27 cellular contexts compared by ENCODE assay signal in the genomic region with DNA sequence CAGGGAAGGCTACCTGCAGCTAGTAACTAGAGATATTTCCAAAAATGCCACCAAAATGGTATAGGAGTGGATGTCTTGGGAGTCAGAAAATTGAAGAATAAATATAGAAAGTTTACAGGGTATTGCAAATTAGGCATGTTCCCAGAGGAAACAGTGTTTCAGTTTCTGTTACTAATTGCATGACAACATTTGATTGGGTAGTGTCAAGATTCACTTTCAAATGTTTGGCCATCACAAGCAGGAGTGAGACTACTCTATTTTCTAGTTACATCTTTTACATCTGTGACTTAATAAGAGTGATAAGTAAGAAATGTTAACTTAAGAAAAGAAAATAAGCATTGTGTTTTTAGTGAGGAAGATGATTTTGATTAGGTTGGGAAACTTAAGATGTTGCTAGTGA. TPM values are rescaled to one million over a fixed set of nuclear protein-coding genes. Genes with fewer than 3 reads are reported as not detected.
DNase-seq lines count a peak whose midpoint lies in the region; ATAC-seq and TF ChIP-seq lines count a peak whose summit lies in the region.
"Had no signal": no experiment of that assay in that cellular context is flagged by ENCODE, and none has a peak within 500 bp of the region (broad histone marks: within the 10 kb centered on the region; RNA-seq: fewer than 3 reads in every experiment).

No MANE protein-coding gene starts in this region.

- H3K9me3 Mint-ChIP-seq in activated CD4-positive, alpha-beta T cell treated with anti-CD3 and anti-CD28 coated beads for 36 hours (ENCODE audit: low read depth) = no peaks in the 10 kb centered on the region

- no peak overlapping the region for H3K4me3 Mint-ChIP-seq in activated CD4-positive, alpha-beta T cell treated with anti-CD3 and anti-CD28 coated beads for 36 hours

- POLR2A ChIA-PET in activated CD4-positive, alpha-beta T cell treated with anti-CD3 and anti-CD28 coated beads for 36 hours (lab: Charles Lee) = no interaction called here

- H3F3A ChIP-seq in MM.1S (ENCODE audit: insufficient read depth, low read length) = no peaks in the 10 kb centered on the region

- no peaks in the 10 kb centered on the region for H3K9me3 ChIP-seq in MM.1S (replicated peaks; ENCODE audit: insufficient read depth, low read length)
- H3K9me3 ChIP-seq: HAP-1, MG63 had no signal

- peak; percentile 16 for DNase-seq in MM.1S
- no peak for DNase-seq in GF-D8 (lab: John Stamatoyannopoulos, UW)
- no peak for DNase-seq in NCI-H524 treated with DMSO at 0.1 percent for 48 hours (lab: John Stamatoyannopoulos, UW)
- no peak for DNase-seq in activated CD4-positive, alpha-beta T cell treated with anti-CD3 and anti-CD28 coated beads for 36 hours
- DNase-seq: DMS53; EL; GM23248; MG63; NCI-H1048; NCI-H1436; NCI-H187 treated with DMSO at 0.1 percent for 48 hours; NCI-H2107; NCI-H446 treated with DMSO at 0.1 percent for 48 hours; NK-92 treated with Interleukin-12 subunit alpha and Interleukin-12 subunit beta, amount 100 ng/mL, for 24 hours had no signal

- no peak overlapping the region for H3K27ac Mint-ChIP-seq in activated CD4-positive, alpha-beta T cell treated with anti-CD3 and anti-CD28 coated beads for 36 hours

- H3K36me3 Mint-ChIP-seq in activated CD4-positive, alpha-beta T cell treated with anti-CD3 and anti-CD28 coated beads for 36 hours (ENCODE audit: low read depth) = no peaks in the 10 kb centered on the region

- no peaks in the 10 kb centered on the region for H3K27me3 Mint-ChIP-seq in activated CD4-positive, alpha-beta T cell treated with anti-CD3 and anti-CD28 coated beads for 36 hours

- CTCF ChIA-PET in activated CD4-positive, alpha-beta T cell treated with anti-CD3 and anti-CD28 coated beads for 36 hours (lab: Charles Lee) = no interaction called here

- peak overlapping the region; percentile 32; the same call in 1 of the 2 replicates for H3K4me2 ChIP-seq in MM.1S (ENCODE audit: low read depth, low read length)

- no peak overlapping the region for H3K9ac ChIP-seq in MM.1S (ENCODE audit: low read length)
- H3K9ac ChIP-seq: GM23248 had no signal

- no peaks in the 10 kb centered on the region for H3K4me1 Mint-ChIP-seq in activated CD4-positive, alpha-beta T cell treated with anti-CD3 and anti-CD28 coated beads for 36 hours

- no peaks in the 10 kb centered on the region for H3K9me2 ChIP-seq in MM.1S (replicated peaks; ENCODE audit: insufficient read depth, low read length)

- ATAC-seq in GM18870 (IDR thresholded peaks at IDR 0.05; ENCODE audit: unreplicated experiment) = peak; percentile 53
- peak; percentile 43 for ATAC-seq in GM21619 (IDR thresholded peaks at IDR 0.05; ENCODE audit: unreplicated experiment)
- ATAC-seq in HG02981 (IDR thresholded peaks at IDR 0.05; ENCODE audit: unreplicated experiment) = peak; percentile 43
- ATAC-seq in HG03196 (IDR thresholded peaks at IDR 0.05; ENCODE audit: unreplicated experiment) = no peak
- ATAC-seq in activated CD4-positive, alpha-beta T cell treated with anti-CD3 and anti-CD28 coated beads for 36 hours = no peak
- ATAC-seq: HepG2, K562, Panc1, SK-N-SH treated with all-trans-retinoic acid at 6 μM for 48 hours had no signal

- H3K27me3 ChIP-seq in MM.1S (replicated peaks; ENCODE audit: insufficient read depth, low read length) = no peaks in the 10 kb centered on the region
- H3K27me3 ChIP-seq: MG63 had no signal

- no peaks in the 10 kb centered on the region for H3K36me3 ChIP-seq in MM.1S (replicated peaks; ENCODE audit: insufficient read depth, low read length)
- H3K36me3 ChIP-seq: HAP-1, MG63 had no signal

- H3K4me1 ChIP-seq in MM.1S (ENCODE audit: low read length) = peaks cover 9% of the 10 kb centered on the region; the same call in 1 of the 2 replicates
- H3K4me1 ChIP-seq: HAP-1 had no signal

- H3K4me3 ChIP-seq in MM.1S (ENCODE audit: low read length) = no peak overlapping the region
- H3K4me3 ChIP-seq: GM23248, HAP-1, K562, MG63 had no signal

- intact Hi-C loops in activated CD4-positive, alpha-beta T cell treated with anti-CD3 and anti-CD28 coated beads for 36 hours (cut with DNase I, micrococcal nuclease) = no loop called here

- H3K79me2 ChIP-seq in MM.1S (ENCODE audit: low read length) = no peaks in the 10 kb centered on the region

- no peak overlapping the region for H3K27ac ChIP-seq in MM.1S (ENCODE audit: low read length)
- H3K27ac ChIP-seq: GM23248, HL-60 had no signal

- no peak overlapping the region for H2AFZ ChIP-seq in MM.1S (ENCODE audit: low read length)
- H2AFZ ChIP-seq: GM23248 had no signal

- TF ChIP-seq CTCF in MM.1S (IDR thresholded peaks at IDR 0.05; ENCODE audit: low read length) = no peak

- H4K20me1 ChIP-seq in MM.1S (ENCODE audit: insufficient read depth, low read length) = no peaks in the 10 kb centered on the region

RNA-seq across cellular contexts. Expression of a gene that starts 30.2 kb away (rescaled TPM):
- total RNA-seq in activated CD4-positive, alpha-beta T cell treated with anti-CD3 and anti-CD28 coated beads for 36 hours = not detected
- total RNA-seq: GM23248; HepG2; HT-29; K562; LHCN-M2; T-helper 2 cell treated with Interferon-gamma antibody and Interleukin-4, amounts not matched to agents 100 ng/mL and 5 ng/mL, for 36 hours had no signal

Comparison
In these comparisons a context has a peak if more than half of its experiments do, and no peak if none do; other contexts are left out.
1. ATAC-seq: peak in GM18870 (single experiment), GM21619 (single experiment) and HG02981 (single experiment); none in HG03196 (single experiment) and activated CD4-positive, alpha-beta T cell treated with anti-CD3 and anti-CD28 coated beads for 36 hours (single experiment).